ENCODE assay signal across 8 cellular contexts in the genomic region with DNA sequence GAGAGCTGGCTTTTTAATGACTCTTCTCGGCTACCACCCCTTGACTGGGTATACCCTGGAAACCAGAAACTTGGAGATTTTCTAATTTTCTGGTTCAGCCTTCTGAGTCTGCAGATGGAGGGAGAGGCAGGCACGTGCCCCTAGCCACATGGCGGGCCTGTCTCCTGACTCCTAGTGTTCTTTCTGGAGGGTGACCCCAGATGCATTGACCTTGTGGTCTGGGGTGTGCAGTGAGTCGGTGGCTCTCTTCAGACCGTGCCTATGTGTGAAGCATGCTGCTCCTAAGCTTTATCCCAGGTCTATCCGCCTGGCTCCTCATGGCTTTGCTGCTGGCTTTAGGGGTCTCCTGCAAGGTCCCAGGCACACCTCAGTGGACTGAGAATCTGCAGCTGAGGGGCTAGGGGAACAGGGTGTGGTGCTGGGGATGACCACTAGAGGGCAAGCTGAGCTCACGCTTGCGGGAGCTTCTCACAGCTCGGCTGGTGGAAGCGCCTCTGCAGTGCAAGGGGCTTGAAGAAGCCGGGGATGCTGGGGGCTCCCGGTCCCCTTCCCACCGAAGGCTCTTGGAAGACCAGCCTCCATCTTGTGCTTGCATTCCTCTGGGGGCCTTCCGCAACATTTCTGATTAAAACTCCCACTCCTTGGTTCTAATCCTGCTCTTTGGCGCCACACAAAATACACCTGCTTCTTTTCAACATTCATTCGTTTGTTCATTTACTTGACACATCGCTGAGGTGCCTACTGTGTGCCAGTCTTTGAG. TPM values are rescaled to one million over a fixed set of nuclear protein-coding genes. Genes with fewer than 3 reads are reported as not detected.
A peak's percentile ranks its signal among the peaks of the same experiment; 100 is the strongest.
DNase-seq lines count a peak whose midpoint lies in the region; ATAC-seq and TF ChIP-seq lines count a peak whose summit lies in the region.

No MANE protein-coding gene starts in this region.

- no peaks in the 10 kb centered on the region for H3K4me1 ChIP-seq in GM23248 (ENCODE audit: insufficient read depth)
- H3K4me1 ChIP-seq in heart right ventricle, result no peaks in the 10 kb centered on the region
- H3K4me1 ChIP-seq in aorta (ENCODE audit: control insufficient read depth in 1 of 2, insufficient read depth in 2 of 2, low read length in 2 of 2), result no peaks in the 10 kb centered on the region

- H3K36me3 ChIP-seq in GM23248 (ENCODE audit: low read depth), result no peaks in the 10 kb centered on the region
- no peaks in the 10 kb centered on the region for H3K36me3 ChIP-seq in heart right ventricle
- no peaks in the 10 kb centered on the region for H3K36me3 ChIP-seq in aorta (ENCODE audit: control insufficient read depth in 1 of 2, insufficient read depth in 2 of 2, low read length in 1 of 2)

- ATAC-seq in heart right ventricle, result peak; percentile 73 to 86 (median 82)
- peak; percentile 77 for ATAC-seq in aorta (ENCODE audit: low FRiP score)

- no peak overlapping the region for H3K9ac ChIP-seq in GM23248

- DNase-seq in GDM1 (lab: John Stamatoyannopoulos, UW) (peak; percentile 49), GM23248 (peak; percentile 75), SKM-1 (lab: John Stamatoyannopoulos, UW; ENCODE audit: unreplicated experiment) (peak; percentile 16), heart right ventricle (peak; percentile 71 to 74), pulmonary artery endothelial cell (ENCODE audit: low read depth, low spot score) (peak; percentile 11), aorta (peak; percentile 77 to 92)
- peak; percentile 29 for DNase-seq in activated naive CD8-positive, alpha-beta T cell treated with anti-CD3 and anti-CD28 coated beads, Interleukin-2, amount 50 U/mL, for 16 hours (ENCODE audit: low read depth, low spot score)

- H4K20me1 ChIP-seq in GM23248 (ENCODE audit: insufficient read depth), result no peaks in the 10 kb centered on the region

- H3K27me3 ChIP-seq in GM23248 (replicated peaks; ENCODE audit: insufficient read depth) (no peaks in the 10 kb centered on the region), heart right ventricle (peaks cover 0 to 12% (median 7%) of the 10 kb centered on the region in 7 donors), aorta (ENCODE audit: control insufficient read depth in 1 of 2, insufficient read depth in 2 of 2, low read length in 1 of 2) (no peaks in the 10 kb centered on the region)

- H3K9me3 ChIP-seq in GM23248 (ENCODE audit: low read depth) (no peaks in the 10 kb centered on the region), heart right ventricle (no peaks in the 10 kb centered on the region), aorta (ENCODE audit: control insufficient read depth, low read length) (no peaks in the 10 kb centered on the region)

- H3K4me3 ChIP-seq in GM23248 (no peak overlapping the region), heart right ventricle (no peak overlapping the region), aorta (ENCODE audit: low read length in 2 of 2) (no peak overlapping the region)

- intact Hi-C loops in heart right ventricle (cut with DNase I) (loop anchor here in 9 of 10 donors (2.0 to 10.0 kb wide), 8 partner anchors 118 to 383 kb away; a partner anchor contains a TSS), aorta (cut with DNase I) (loop anchor here (2.0 to 5.0 kb wide), 3 partner anchors 133 to 380 kb away; a partner anchor contains a TSS)

- no peaks in the 10 kb centered on the region for H3F3A ChIP-seq in GM23248 (ENCODE audit: insufficient read depth)

- WGBS in GM23248 (ENCODE audit: low coverage in 1 of 2, low lambda C conversion rate in 2 of 2, missing lambda C conversion rate in 2 of 2), 2 experiments, result 15 to 21% methylated on average over 17 of the region's 17 CpGs
- 27 to 30% methylated on average over 17 of the region's 17 CpGs for WGBS in heart right ventricle, 2 donors
- WGBS in aorta, 2 donors, result 25 to 27% methylated on average over 17 of the region's 17 CpGs

- no peaks in the 10 kb centered on the region for H3K9me2 ChIP-seq in GM23248 (ENCODE audit: insufficient read depth)

- no peaks in the 10 kb centered on the region for H3K79me2 ChIP-seq in GM23248 (ENCODE audit: insufficient read depth)

- no peak overlapping the region for H3K27ac ChIP-seq in GM23248
- H3K27ac ChIP-seq in heart right ventricle, result no peak overlapping the region
- no peak overlapping the region for H3K27ac ChIP-seq in aorta (ENCODE audit: low read depth in 1 of 2, low read length in 2 of 2)

- H2AFZ ChIP-seq in GM23248, result no peak overlapping the region

- TF ChIP-seq CTCF in LNCAP (IDR thresholded peaks at IDR 0.05) (peak; percentile 98), heart right ventricle (IDR thresholded peaks at IDR 0.05) (peak; percentile 88 to 96 (median 92))

- H3K4me2 ChIP-seq in GM23248 (ENCODE audit: unreplicated experiment), result no peak overlapping the region

- in situ Hi-C loops in GM23248 (cut with MboI), result loop anchor here (10.0 kb wide), 1 partner anchor 376 kb away; no protein-coding TSS in a partner anchor

RNA-seq across cellular contexts. Expression of a gene that starts 51.8 kb away (rescaled TPM):
- not detected in 2 replicates for total RNA-seq in GM23248 (2014; rRNA removed; shearing (Covaris generic))
- polyA plus RNA-seq in GM23248 (2016; fragmentation: Nextera tagmentation; extraction: Ambion mirVana) (not detected in 2 replicates), heart right ventricle (not detected), aorta (not detected)
- total RNA-seq in heart right ventricle (not detected), pulmonary artery endothelial cell (not detected in 2 replicates), aorta (not detected)

RNA-seq across cellular contexts. Expression of a gene that starts 54.7 kb away (rescaled TPM):
- total RNA-seq in GM23248 (2014; rRNA removed; shearing (Covaris generic)), result not detected in 2 replicates
- polyA plus RNA-seq in GM23248 (2016; fragmentation: Nextera tagmentation; extraction: Ambion mirVana) (not detected in 2 replicates), heart right ventricle (under 1 TPM in 1 of 2 donors, not detected in 1; 0.22 TPM), aorta (10 to 100 TPM in 1 of 2 donors, under 1 TPM in 1; 0.46 to 20.4 TPM)
- total RNA-seq in heart right ventricle (1 to 10 TPM in 1 of 10 donors, under 1 TPM in 1, not detected in 8; 0.97 to 1.9 TPM), pulmonary artery endothelial cell (not detected in 2 replicates), aorta (not detected)

Comparison
In these comparisons a context has a peak if more than half of its experiments do, and no peak if none do; other contexts are left out.
1. DNase-seq: peak in every context shown above with its lines; median percentile 84 in aorta; 75 in GM23248; 72 in heart right ventricle; 49 in GDM1; 29 in activated naive CD8-positive, alpha-beta T cell treated with anti-CD3 and anti-CD28 coated beads, Interleukin-2, amount 50 U/mL, for 16 hours; 16 in SKM-1; 11 in pulmonary artery endothelial cell.